2 cellular contexts compared by ENCODE assay signal in genomic region chr5:177592905-177593304, GRCh38.
TF ChIP-seq lines count a peak whose summit lies in the region.

No MANE protein-coding gene starts in this region.

TF ChIP-seq in SK-N-SH, 30 proteins besides CTCF, POLR2A, EP300 and RAD21 (continued from another document):
- TF ChIP-seq MAX (IDR thresholded peaks at IDR 0.05; ENCODE audit: low read depth) (no peak), GATA2 (CRISPR knock-in tag; IDR thresholded peaks at IDR 0.05) (no peak), PBX3 (IDR thresholded peaks at IDR 0.05) (no peak), TCF12 (IDR thresholded peaks at IDR 0.05) (no peak), TEAD4 (IDR thresholded peaks at IDR 0.05; ENCODE audit: borderline replicate concordance, insufficient read depth) (no peak), GABPA (IDR thresholded peaks at IDR 0.05; ENCODE audit: low read depth) (no peak), FOXM1 (IDR thresholded peaks at IDR 0.05; ENCODE audit: low read depth) (no peak), TAF1 (IDR thresholded peaks at IDR 0.05; ENCODE audit: borderline replicate concordance, low read depth, low read length) (no peak), USF1 (IDR thresholded peaks at IDR 0.05; ENCODE audit: borderline replicate concordance, low read depth) (no peak), RXRA (IDR thresholded peaks at IDR 0.05; ENCODE audit: borderline replicate concordance, low read depth) (no peak), RCOR1 (IDR thresholded peaks at IDR 0.05; ENCODE audit: low read length) (no peak), REST (IDR thresholded peaks at IDR 0.05; ENCODE audit: low read depth, low read length) (no peak)
TF ChIP-seq in SK-N-SH: peak in this region for 0.

TF ChIP-seq in SK-N-SH treated with all-trans-retinoic acid at 6 μM for 48 hours, 23 proteins besides CTCF, POLR2A, EP300 and RAD21 (continued from another document):
- TF ChIP-seq TOX (CRISPR knock-in tag; IDR thresholded peaks at IDR 0.05; ENCODE audit: borderline replicate concordance) (no peak), PPARA (CRISPR knock-in tag; IDR thresholded peaks at IDR 0.05; ENCODE audit: borderline replicate concordance) (no peak), ESRRG (CRISPR knock-in tag; IDR thresholded peaks at IDR 0.05) (no peak), TSHZ2 (CRISPR knock-in tag; IDR thresholded peaks at IDR 0.05) (no peak), ISL1 (CRISPR knock-in tag; IDR thresholded peaks at IDR 0.05) (no peak)
TF ChIP-seq in SK-N-SH treated with all-trans-retinoic acid at 6 μM for 48 hours: peak in this region for 0.
